Comparison of ENCODE assay signal across 8 cellular contexts in the genomic region with DNA sequence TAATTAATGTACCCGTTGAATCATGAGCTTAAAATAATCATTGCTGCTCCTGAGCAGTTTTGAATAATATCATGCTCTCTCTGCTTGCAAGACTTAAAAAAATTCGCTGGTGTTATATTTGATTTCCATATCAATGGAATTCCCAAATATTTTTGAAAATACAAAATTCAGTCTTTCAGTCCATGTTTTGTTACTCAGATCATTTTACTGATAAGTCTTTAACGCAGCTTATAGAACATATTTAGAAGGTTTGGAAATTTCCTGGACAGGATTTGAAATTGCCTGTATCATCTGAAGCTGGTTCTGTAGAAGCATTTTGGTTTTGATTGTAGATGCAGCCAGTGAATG. TPM values are rescaled to one million over a fixed set of nuclear protein-coding genes. Genes with fewer than 3 reads are reported as not detected.
DNase-seq lines count a peak whose midpoint lies in the region; ATAC-seq and TF ChIP-seq lines count a peak whose summit lies in the region.
"Had no signal": no experiment of that assay in that cellular context is flagged by ENCODE, and none has a peak within 500 bp of the region (broad histone marks: within the 10 kb centered on the region; RNA-seq: fewer than 3 reads in every experiment).

No MANE protein-coding gene starts in this region.

- H3K4me1 ChIP-seq in GM23248 (ENCODE audit: insufficient read depth) = peaks cover 20% of the 10 kb centered on the region
- H3K4me1 ChIP-seq in skeletal muscle satellite cell (ENCODE audit: control insufficient read depth, insufficient read depth, low read length) = peaks cover 32% of the 10 kb centered on the region
- H3K4me1 ChIP-seq in spleen = peaks cover 12 to 74% (median 44%) of the 10 kb centered on the region in 6 donors

- H3K9me3 ChIP-seq in GM23248 (ENCODE audit: low read depth) = no peaks in the 10 kb centered on the region
- H3K9me3 ChIP-seq in skeletal muscle satellite cell (replicated peaks; ENCODE audit: low read length) = no peaks in the 10 kb centered on the region
- H3K9me3 ChIP-seq in spleen = no peaks in the 10 kb centered on the region

- H3K27ac ChIP-seq in GM23248 (no peak overlapping the region), spleen (no peak overlapping the region)

- H3K4me2 ChIP-seq in GM23248 (ENCODE audit: unreplicated experiment) (peak overlapping the region; percentile 91), skeletal muscle satellite cell (ENCODE audit: low read length) (peak overlapping the region; percentile 95)

- no peaks in the 10 kb centered on the region for H3K9me3 Mint-ChIP-seq in activated CD8-positive, alpha-beta T cell treated with anti-CD3 and anti-CD28 coated beads for 36 hours

- WGBS in GM23248 (ENCODE audit: low coverage in 1 of 2, low lambda C conversion rate in 2 of 2, missing lambda C conversion rate in 2 of 2), 2 experiments = 38 to 46% methylated on average over 3 of the region's 3 CpGs
- 67 to 78% (median 70%) methylated on average over 3 of the region's 3 CpGs for WGBS in spleen, 5 donors

- H3K9me2 ChIP-seq in GM23248 (ENCODE audit: insufficient read depth) = no peaks in the 10 kb centered on the region

- no peak for TF ChIP-seq CTCF in activated CD8-positive, alpha-beta T cell treated with anti-CD3 and anti-CD28 coated beads for 36 hours (IDR thresholded peaks at IDR 0.05)
- no peak for TF ChIP-seq CTCF in fibroblast of the aortic adventitia (IDR thresholded peaks at IDR 0.05; ENCODE audit: insufficient read depth, low read length)
- no peak for TF ChIP-seq CTCF in spleen (IDR thresholded peaks at IDR 0.05 in 8 of 11, conservative IDR thresholded peaks at IDR 0.05 in 3 of 11)

- H3K4me3 Mint-ChIP-seq in activated CD8-positive, alpha-beta T cell treated with anti-CD3 and anti-CD28 coated beads for 36 hours = peak overlapping the region; percentile 79

- H3K36me3 ChIP-seq in GM23248 (ENCODE audit: low read depth) (no peaks in the 10 kb centered on the region), skeletal muscle satellite cell (ENCODE audit: insufficient read depth, low read length) (no peaks in the 10 kb centered on the region), spleen (peaks cover 0 to 3% (median 0%) of the 10 kb centered on the region in 6 donors)

- intact Hi-C loops in activated CD8-positive, alpha-beta T cell treated with anti-CD3 and anti-CD28 coated beads for 36 hours (cut with micrococcal nuclease) = no loop called here
- intact Hi-C loops in spleen (cut with DNase I; ENCODE audit: low total_unique reads) = no loop called here

- H3K36me3 Mint-ChIP-seq in activated CD8-positive, alpha-beta T cell treated with anti-CD3 and anti-CD28 coated beads for 36 hours (ENCODE audit: low read depth) = peaks cover 3% of the 10 kb centered on the region

- H3K9ac ChIP-seq in GM23248 = peak overlapping the region; percentile 83
- peak overlapping the region; percentile 85 for H3K9ac ChIP-seq in skeletal muscle satellite cell (ENCODE audit: low read depth, low read length)

- no peak for ATAC-seq in activated CD8-positive, alpha-beta T cell treated with anti-CD3 and anti-CD28 coated beads for 36 hours
- no peak for ATAC-seq in GM21786 (IDR thresholded peaks at IDR 0.05; ENCODE audit: unreplicated experiment)

- in situ Hi-C loops in GM23248 (cut with MboI) = no loop called here

- H3K27me3 ChIP-seq in GM23248 (replicated peaks; ENCODE audit: insufficient read depth) (no peaks in the 10 kb centered on the region), skeletal muscle satellite cell (ENCODE audit: control insufficient read depth, insufficient read depth, low read length) (peaks cover 4% of the 10 kb centered on the region), spleen (replicated peaks in 1 of 7) (peaks cover 0 to 22% (median 6%) of the 10 kb centered on the region in 7 donors)

- CTCF ChIA-PET in activated CD8-positive, alpha-beta T cell treated with anti-CD3 and anti-CD28 coated beads for 36 hours (lab: Charles Lee) = interaction anchor here (0.7 to 3.0 kb wide), 12 partner anchors 7 to 106 kb away, joined by 3 to 34 read pairs (median 4); no protein-coding TSS in a partner anchor

- POLR2A ChIA-PET in activated CD8-positive, alpha-beta T cell treated with anti-CD3 and anti-CD28 coated beads for 36 hours (lab: Charles Lee) = interaction anchor here (0.7 to 2.1 kb wide), 3 partner anchors 10 to 1629 kb away, joined by 3 to 12 read pairs (median 3); no protein-coding TSS in a partner anchor

- peaks cover 25% of the 10 kb centered on the region for H3F3A ChIP-seq in GM23248 (ENCODE audit: insufficient read depth)

- peaks cover 6% of the 10 kb centered on the region for H3K27me3 Mint-ChIP-seq in activated CD8-positive, alpha-beta T cell treated with anti-CD3 and anti-CD28 coated beads for 36 hours

- DNase-seq in GM23248 (no peak), fibroblast of the aortic adventitia (ENCODE audit: low read depth) (no peak), KG1 (lab: John Stamatoyannopoulos, UW) (no peak), spleen (no peak)
- DNase-seq in activated CD8-positive, alpha-beta T cell treated with anti-CD3 and anti-CD28 coated beads for 36 hours = no peak
- DNase-seq: stimulated activated CD4-positive, alpha-beta T cell treated with anti-CD3 and anti-CD28 coated beads, Interleukin-12 subunit alpha, Interleukin-12 subunit beta, amount 100 ng/mL, for 4 hours had no signal

- H3K79me2 ChIP-seq in GM23248 (ENCODE audit: insufficient read depth) = peaks cover 63% of the 10 kb centered on the region

- no peak for TF ChIP-seq POLR2A in spleen (IDR thresholded peaks at IDR 0.05)

- H3K27ac Mint-ChIP-seq in activated CD8-positive, alpha-beta T cell treated with anti-CD3 and anti-CD28 coated beads for 36 hours = peak overlapping the region; percentile 78

- H3K4me1 Mint-ChIP-seq in activated CD8-positive, alpha-beta T cell treated with anti-CD3 and anti-CD28 coated beads for 36 hours (ENCODE audit: low read depth) = peaks cover 62% of the 10 kb centered on the region

- peak overlapping the region; percentile 83; the same call in 1 of the 2 replicates for H2AFZ ChIP-seq in GM23248

- H3K4me3 ChIP-seq in GM23248 = peak overlapping the region; percentile 86
- peak overlapping the region; percentile 3 for H3K4me3 ChIP-seq in fibroblast of the aortic adventitia (ENCODE audit: low read depth, low read length)
- peak overlapping the region; percentile 92 for H3K4me3 ChIP-seq in skeletal muscle satellite cell (ENCODE audit: low read length)
- H3K4me3 ChIP-seq in spleen = peak overlapping the region in 4 of 8 donors; percentile 93 to 99 (median 97)

- peaks cover 3% of the 10 kb centered on the region; the same call in 1 of the 2 replicates for H4K20me1 ChIP-seq in GM23248 (ENCODE audit: insufficient read depth)

RNA-seq across cellular contexts. Expression of a gene that starts 1.9 kb away (rescaled TPM):
- 41.7 and 66.5 TPM in 2 replicates for total RNA-seq in GM23248 (2014; rRNA removed; shearing (Covaris generic))
- polyA plus RNA-seq in GM23248 (2016; fragmentation: Nextera tagmentation; extraction: Ambion mirVana) = 31.9 and 34.9 TPM in 2 replicates
- total RNA-seq in activated CD8-positive, alpha-beta T cell treated with anti-CD3 and anti-CD28 coated beads for 36 hours = 10 to 100 TPM; 21.5 to 22.7 TPM
- total RNA-seq in fibroblast of the aortic adventitia (ENCODE audit: low replicate concordance) = 5.5 and 6.1 TPM in 2 replicates
- total RNA-seq in skeletal muscle satellite cell (2012; rRNA removed) = 12.5 and 12.9 TPM in 2 replicates
- 10 to 100 TPM; 33.1 to 58.4 (median 38.7) TPM for total RNA-seq in spleen
- polyA plus RNA-seq in spleen = 10 to 100 TPM in 1 of 3 donors, 1 to 10 TPM in 2; 6.5 to 12.0 (median 9.0) TPM
